Comparison of ENCODE assay signal across 18 cellular contexts in genomic region chr12:100789146-100789545, GRCh38. TPM values are rescaled to one million over a fixed set of nuclear protein-coding genes. Genes with fewer than 3 reads are reported as not detected.
DNase-seq lines count a peak whose midpoint lies in the region; FAIRE-seq and TF ChIP-seq lines count a peak whose summit lies in the region.
"Had no signal": no experiment of that assay in that cellular context is flagged by ENCODE, and none has a peak within 500 bp of the region (broad histone marks: within the 10 kb centered on the region; RNA-seq: fewer than 3 reads in every experiment).

No MANE protein-coding gene starts in this region.

- H4K91ac ChIP-seq in H1 (replicated peaks; ENCODE audit: insufficient read length, low read length): no peak overlapping the region

- H2BK120ac ChIP-seq in H1 (replicated peaks; ENCODE audit: low read depth, low read length) (no peak overlapping the region), mesendoderm (ENCODE audit: low read depth, low read length) (peak overlapping the region; percentile 88)

- TF ChIP-seq CTCF in H1 (IDR thresholded peaks at IDR 0.05; ENCODE audit: control extremely low read depth in 1 of 3, insufficient read depth in 1 of 3, low read depth in 1 of 3, low read length in 3 of 3) (no peak), dorsolateral prefrontal cortex (IDR thresholded peaks at IDR 0.05 in 54 of 56, conservative IDR thresholded peaks at IDR 0.05 in 2 of 56; ENCODE audit: low read depth in 1 of 56, partially characterized antibody in 56 of 56) (no peak), GM13976 (IDR thresholded peaks at IDR 0.05; ENCODE audit: borderline replicate concordance, control extremely low read depth, extremely low read depth, insufficient read depth, missing control alignments) (no peak)

- peak; percentile 30 for DNase-seq in DMS53 treated with DMSO at 0.1 percent for 48 hours (lab: John Stamatoyannopoulos, UW; ENCODE audit: unreplicated experiment)
- DNase-seq in LHCN-M2 (ENCODE audit: low read depth): peak; percentile 40
- DNase-seq in H1 (ENCODE audit: low read depth in 1 of 2, low spot score in 2 of 2): no peak
- DNase-seq in mesendoderm: peak; percentile 87
- no peak for DNase-seq in 8988T
- DNase-seq in dorsolateral prefrontal cortex: no peak
- DNase-seq in GM13976 (ENCODE audit: low spot score): no peak
- no peak for DNase-seq in SW480 (ENCODE audit: low spot score)
- DNase-seq: BE2C; cerebellar nuclear complex; kidney; NCI-H1105; NCI-H2171; Peyer's patch; right cardiac atrium; stimulated activated CD4-positive, alpha-beta T cell treated with anti-CD3 and anti-CD28 coated beads, Interleukin-2, amount 100 ng/mL, for 24 hours; T-cell had no signal

- H3K27me3 ChIP-seq in H1 (replicated peaks in 1 of 4; ENCODE audit: control insufficient read depth in 3 of 4, extremely low read depth in 1 of 4, insufficient read depth in 3 of 4, low read length in 3 of 4) (0 out of 7 replicates have a peak, but pooled peaks cover 0 to 2% (median 0%) of the 10 kb centered on the region in 4 experiments), mesendoderm (ENCODE audit: insufficient read depth, low read length, poor library complexity) (no peaks in the 10 kb centered on the region), dorsolateral prefrontal cortex (peaks cover 0 to 4% (median 0%) of the 10 kb centered on the region in 45 donors)
- H3K27me3 ChIP-seq: BE2C, Peyer's patch had no signal

- POLR2A ChIA-PET in H1 (lab: Charles Lee; ENCODE audit: partially characterized antibody): no interaction called here

- H4K5ac ChIP-seq in H1 (ENCODE audit: insufficient read length, low read depth, low read length) (no peak overlapping the region), mesendoderm (ENCODE audit: low read length) (no peak overlapping the region)

- H4K20me1 ChIP-seq in H1 (replicated peaks in 1 of 2; ENCODE audit: control insufficient read depth in 1 of 2, insufficient read depth in 2 of 2, low read length in 2 of 2): no peaks in the 10 kb centered on the region

- H3K79me2 ChIP-seq in H1 (ENCODE audit: control insufficient read depth in 1 of 2, insufficient read depth in 2 of 2, low read length in 2 of 2): no peaks in the 10 kb centered on the region
- no peaks in the 10 kb centered on the region for H3K79me2 ChIP-seq in mesendoderm (ENCODE audit: control insufficient read depth, insufficient read depth, low read length)

- no peak overlapping the region for H3K9ac ChIP-seq in H1 (replicated peaks in 1 of 4; ENCODE audit: extremely low read depth in 1 of 4, low read depth in 3 of 4, low read length in 3 of 4)
- no peak overlapping the region for H3K9ac ChIP-seq in mesendoderm (ENCODE audit: low read length)

- no peak overlapping the region for H3K4me3 ChIP-seq in H1 (ENCODE audit: extremely low read depth in 1 of 4, insufficient read depth in 2 of 4, low read depth in 3 of 4, low read length in 4 of 4)
- no peak overlapping the region for H3K4me3 ChIP-seq in mesendoderm (ENCODE audit: low read length)
- H3K4me3 ChIP-seq in dorsolateral prefrontal cortex: no peak overlapping the region
- H3K4me3 ChIP-seq: Peyer's patch had no signal

- WGBS in H1 (ENCODE audit: extremely low coverage in 1 of 2, insufficient coverage in 1 of 2, insufficient read length in 1 of 2, insufficient replicate concordance in 2 of 2, low coverage in 1 of 2, low lambda C conversion rate in 2 of 2, missing lambda C conversion rate in 1 of 2), 2 experiments: 90% methylated on average over 1 of the region's 1 CpG; no CpG with 5 or more reads in 1 of the 2 experiments
- no CpG with 5 or more reads among the region's 1 CpG for WGBS in mesendoderm (ENCODE audit: extremely low coverage, insufficient coverage, low lambda C conversion rate)

- H4K8ac ChIP-seq in H1 (ENCODE audit: extremely low read depth, insufficient read depth, low read length) (no peak overlapping the region), mesendoderm (ENCODE audit: low read depth, low read length) (no peak overlapping the region)

- no peak overlapping the region for H2AK5ac ChIP-seq in H1 (ENCODE audit: low read depth, low read length)
- H2AK5ac ChIP-seq in mesendoderm (ENCODE audit: low read length): no peak overlapping the region

- no peak for TF ChIP-seq EP300 in H1 (IDR thresholded peaks at IDR 0.05; ENCODE audit: borderline replicate concordance in 1 of 2, low read depth in 2 of 2, low read length in 2 of 2)

- H3K79me1 ChIP-seq in H1 (ENCODE audit: low read depth, low read length) (no peaks in the 10 kb centered on the region), mesendoderm (ENCODE audit: low read length) (no peaks in the 10 kb centered on the region)

- H3K27ac ChIP-seq in H1 (ENCODE audit: low read depth, low read length): no peak overlapping the region
- H3K27ac ChIP-seq in mesendoderm (ENCODE audit: low read depth, low read length): no peak overlapping the region
- H3K27ac ChIP-seq in dorsolateral prefrontal cortex: no peak overlapping the region
- H3K27ac ChIP-seq: Peyer's patch had no signal

- TF ChIP-seq POLR2A in H1 (IDR thresholded peaks at IDR 0.05; ENCODE audit: control extremely low read depth in 1 of 2, low read depth in 2 of 2, low read length in 2 of 2): no peak

- H2BK20ac ChIP-seq in H1 (ENCODE audit: low read length): no peak overlapping the region

- H3K23ac ChIP-seq in H1 (ENCODE audit: insufficient read length): no peak overlapping the region
- no peak overlapping the region for H3K23ac ChIP-seq in mesendoderm (ENCODE audit: low read length)

- H3K9me3 ChIP-seq in H1 (ENCODE audit: insufficient read depth in 2 of 2, low read depth in 1 of 2, low read length in 1 of 2): no peaks in the 10 kb centered on the region
- H3K9me3 ChIP-seq: BE2C, Peyer's patch had no signal

- H3K4me2 ChIP-seq in H1 (ENCODE audit: insufficient read depth in 1 of 2, low read depth in 2 of 2, low read length in 2 of 2) (no peak overlapping the region), mesendoderm (ENCODE audit: low read length) (no peak overlapping the region)

- H3K18ac ChIP-seq in H1 (ENCODE audit: extremely low read depth, low read length) (no peak overlapping the region), mesendoderm (ENCODE audit: low read length) (no peak overlapping the region)

- no peak overlapping the region for H3K14ac ChIP-seq in H1 (ENCODE audit: insufficient read length)

- H2BK5ac ChIP-seq in H1 (ENCODE audit: low read depth, low read length) (0 out of 2 replicates have a peak overlapping the region, but pooled peaks have one; percentile 26), mesendoderm (ENCODE audit: low read length) (no peak overlapping the region)

- H3K56ac ChIP-seq in H1 (replicated peaks; ENCODE audit: insufficient read length, low read depth, low read length) (no peak overlapping the region), mesendoderm (ENCODE audit: low read length) (no peak overlapping the region)

- H3K4ac ChIP-seq in H1 (replicated peaks; ENCODE audit: insufficient read length, low read depth, low read length) (no peak overlapping the region), mesendoderm (ENCODE audit: low read depth, low read length) (no peak overlapping the region)

- intact Hi-C loops in dorsolateral prefrontal cortex (cut with DNase I): no loop called here

- CTCF ChIA-PET in H1 (lab: Charles Lee; ENCODE audit: partially characterized antibody): interaction anchor here (1.0 kb wide), 1 partner anchor 38 kb away, joined by 3 read pairs; no protein-coding TSS in a partner anchor

- H2BK15ac ChIP-seq in H1 (ENCODE audit: low read length) (no peak overlapping the region), mesendoderm (replicated peaks; ENCODE audit: low read depth) (no peak overlapping the region)

- H3K23me2 ChIP-seq in H1 (ENCODE audit: low read depth, low read length): no peaks in the 10 kb centered on the region

- H3K4me1 ChIP-seq in H1 (replicated peaks in 1 of 4; ENCODE audit: control insufficient read depth in 3 of 4, insufficient read depth in 4 of 4, low read length in 3 of 4) (peaks cover 0 to 3% (median 1%) of the 10 kb centered on the region in 4 experiments; a peak in 5 of 7 replicates), mesendoderm (ENCODE audit: control insufficient read depth, low read depth, low read length) (peaks cover 6% of the 10 kb centered on the region)
- H3K4me1 ChIP-seq: BE2C, Peyer's patch had no signal

- FAIRE-seq in H1 (lab: Jason Lieb, UNC): no peak
- FAIRE-seq: kidney had no signal

- H2BK12ac ChIP-seq in H1 (ENCODE audit: low read depth, low read length): no peak overlapping the region

- no peak for TF ChIP-seq RAD21 in H1 (IDR thresholded peaks at IDR 0.05 in 1 of 2, conservative IDR thresholded peaks at IDR 0.05 in 1 of 2; ENCODE audit: low read depth in 2 of 2, low read length in 2 of 2)

- no peaks in the 10 kb centered on the region for H3K36me3 ChIP-seq in H1 (ENCODE audit: control insufficient read depth in 2 of 4, insufficient read depth in 4 of 4, low read length in 3 of 4)
- H3K36me3 ChIP-seq in mesendoderm (ENCODE audit: control insufficient read depth, insufficient read depth, low read length): no peaks in the 10 kb centered on the region
- H3K36me3 ChIP-seq: BE2C, Peyer's patch had no signal

- in situ Hi-C loops in GM13976 (cut with MboI; ENCODE audit: low sequenced_read_pairs, unreplicated experiment): no loop called here

- H2AFZ ChIP-seq in H1 (ENCODE audit: low read length): no peak overlapping the region

TF ChIP-seq in H1, 55 proteins besides CTCF, POLR2A, EP300 and RAD21:
- TF ChIP-seq BACH1 (IDR thresholded peaks at IDR 0.05; ENCODE audit: low read length): peak; percentile 79
- TF ChIP-seq CHD2 (IDR thresholded peaks at IDR 0.05; ENCODE audit: low read length): no peak
- peak; percentile 74 for TF ChIP-seq MAFK (IDR thresholded peaks at IDR 0.05; ENCODE audit: low read depth, low read length)

RNA-seq across cellular contexts. Expression of gene ANO4, which starts 5.4 kb away (rescaled TPM):
- 8.3 and 8.8 TPM in 2 replicates for total RNA-seq in LHCN-M2 (2014; rRNA removed)
- polyA plus RNA-seq in LHCN-M2 (2012): 3.2 TPM
- total RNA-seq in H1 (2021; fragmentation: NEBNext Ultra II Directional; extraction: Animal tissue kit (Norgen Biotek cat#: 25700)): 2.9 and 3.4 TPM in 2 replicates
- 0.67 and 1.1 TPM in 2 replicates for polyA plus RNA-seq in H1 (2011; rRNA removed)
- polyA plus RNA-seq in H1 (2011; cell fraction: cytosol; rRNA removed): 0.97 TPM
- 2.6 TPM for polyA plus RNA-seq in H1 (2011; cell fraction: nucleus; rRNA removed)
- 0.77 to 1.1 TPM (median 0.84 TPM) in 4 replicates for polyA plus RNA-seq in H1 (2012, experiment 1 of 2)
- polyA plus RNA-seq in H1 (2012, experiment 2 of 2): not detected
- polyA plus RNA-seq in H1 (2013, experiment 1 of 2): 1.5 TPM
- polyA plus RNA-seq in H1 (2013, experiment 2 of 2): 2.2 TPM
- polyA minus RNA-seq in H1 (2011; rRNA and poly(A)+ RNA removed): 6.7 and 8.2 TPM in 2 replicates
- polyA minus RNA-seq in H1 (2011; cell fraction: cytosol; rRNA and poly(A)+ RNA removed): 5.5 TPM
- 11.7 TPM for polyA minus RNA-seq in H1 (2011; cell fraction: nucleus; rRNA and poly(A)+ RNA removed)
- 4.1 TPM for polyA plus RNA-seq in mesendoderm (2013, experiment 1 of 2)
- 4.7 TPM for polyA plus RNA-seq in mesendoderm (2013, experiment 2 of 2)
- 10 to 100 TPM; 23.4 to 77.0 (median 37.6) TPM for total RNA-seq in dorsolateral prefrontal cortex
- total RNA-seq: activated T-helper 17 cell treated with anti-CD3 and anti-CD28 coated beads, Interleukin-2, amount 50 U/mL, for 72 hours had no signal

Comparison
In these comparisons a context has a peak if more than half of its experiments do, and no peak if none do; other contexts are left out.
1. DNase-seq: peak in DMS53 treated with DMSO at 0.1 percent for 48 hours (single experiment), LHCN-M2 (single experiment) and mesendoderm (single experiment); none in H1 (0 of 2), 8988T (single experiment), dorsolateral prefrontal cortex (0 of 10), GM13976 (single experiment) and SW480 (single experiment).